Comparison of ENCODE assay signal across 1 cellular context in genomic region chr1:167926486-167926997, GRCh38.
TF ChIP-seq lines count a peak whose summit lies in the region.

No MANE protein-coding gene starts in this region.

TF ChIP-seq in K562, 482 proteins besides CTCF, POLR2A, EP300 and RAD21 (continued from another document and continues in another):
- TF ChIP-seq CUX1 (CRISPR knock-in tag; IDR thresholded peaks at IDR 0.05) (no peak), COPS2 (conservative IDR thresholded peaks at IDR 0.05) (no peak), NR2F6 (CRISPR knock-in tag; IDR thresholded peaks at IDR 0.05) (no peak), MCM2 (IDR thresholded peaks at IDR 0.05; ENCODE audit: low read depth) (no peak), PTRF (tag; IDR thresholded peaks at IDR 0.05) (no peak), BDP1 (IDR thresholded peaks at IDR 0.05; ENCODE audit: insufficient read depth, insufficient read length) (no peak), FOXP4 (CRISPR knock-in tag; IDR thresholded peaks at IDR 0.05; ENCODE audit: borderline replicate concordance) (no peak), KLF16 (IDR thresholded peaks at IDR 0.05) (no peak), CTBP1 (IDR thresholded peaks at IDR 0.05; ENCODE audit: borderline replicate concordance) (peak; percentile 90), CTCFL (IDR thresholded peaks at IDR 0.05; ENCODE audit: borderline replicate concordance, insufficient read depth, low read depth, low read length, poor library complexity, severe bottlenecking) (no peak), SMAD3 (CRISPR knock-in tag; conservative IDR thresholded peaks at IDR 0.05) (peak; percentile 34; the same call in 1 of the 2 replicates), MTA2 (IDR thresholded peaks at IDR 0.05; ENCODE audit: low read depth) (peak; percentile 25; the same call in 1 of the 2 replicates), CREBBP (IDR thresholded peaks at IDR 0.05; ENCODE audit: low read depth, low read length) (no peak), BRD9 (IDR thresholded peaks at IDR 0.05; ENCODE audit: low read depth, partially characterized antibody) (peak; percentile 38), ZBTB12 (CRISPR knock-in tag; IDR thresholded peaks at IDR 0.05) (no peak), HDAC1 (IDR thresholded peaks at IDR 0.05) (peak; percentile 13 to 91; a peak in 2 of 4 replicates), CBFA2T3 (IDR thresholded peaks at IDR 0.05) (peak; percentile 42), KLF6 (CRISPR knock-in tag; IDR thresholded peaks at IDR 0.05; ENCODE audit: borderline replicate concordance) (no peak), TRIM24 (IDR thresholded peaks at IDR 0.05) (no peak), CEBPG (CRISPR knock-in tag; IDR thresholded peaks at IDR 0.05) (no peak), CEBPG (tag; conservative IDR thresholded peaks at IDR 0.05 in 1 of 2, IDR thresholded peaks at IDR 0.05 in 1 of 2) (peak in 1 of 2 experiments; percentile 25; a peak in 1 of 4 replicates), ZFP30 (CRISPR knock-in tag; IDR thresholded peaks at IDR 0.05; ENCODE audit: borderline replicate concordance) (no peak), DLX4 (CRISPR knock-in tag; IDR thresholded peaks at IDR 0.05) (no peak), SMC3 (conservative IDR thresholded peaks at IDR 0.05; ENCODE audit: insufficient read depth, low read depth, low read length) (peak; percentile 20; the same call in 1 of the 2 replicates), ELK3 (CRISPR knock-in tag; IDR thresholded peaks at IDR 0.05) (no peak), SRF (CRISPR knock-in tag; IDR thresholded peaks at IDR 0.05) (no peak), NR2C1 (IDR thresholded peaks at IDR 0.05) (no peak), NR2C1 (tag; IDR thresholded peaks at IDR 0.05) (no peak), SIRT6 (IDR thresholded peaks at IDR 0.05; ENCODE audit: low read depth, low read length) (no peak), ZNF121 (CRISPR knock-in tag; conservative IDR thresholded peaks at IDR 0.05) (no peak), ZNF780A (CRISPR knock-in tag; IDR thresholded peaks at IDR 0.05) (no peak), NELFE (IDR thresholded peaks at IDR 0.05; ENCODE audit: insufficient read depth, insufficient read length) (no peak), MTA1 (IDR thresholded peaks at IDR 0.05; ENCODE audit: borderline replicate concordance) (peak; percentile 54; the same call in 1 of the 2 replicates), MAFG (tag; conservative IDR thresholded peaks at IDR 0.05) (peak; percentile 74), FOXA3 (CRISPR knock-in tag; conservative IDR thresholded peaks at IDR 0.05 in 1 of 2, IDR thresholded peaks at IDR 0.05 in 1 of 2) (peak in 1 of 2 experiments; percentile 85; a peak in 2 of 4 replicates), AFF1 (IDR thresholded peaks at IDR 0.05; ENCODE audit: low read depth in 1 of 2, partially characterized antibody in 2 of 2) (no peak), GATAD2B (IDR thresholded peaks at IDR 0.05; ENCODE audit: borderline replicate concordance) (peak; percentile 46; the same call in 1 of the 2 replicates), SREBF1 (IDR thresholded peaks at IDR 0.05; ENCODE audit: borderline replicate concordance, low read depth, low read length) (no peak), FOXP1 (CRISPR knock-in tag; IDR thresholded peaks at IDR 0.05) (no peak), BCOR (IDR thresholded peaks at IDR 0.05) (no peak), GATAD2A (IDR thresholded peaks at IDR 0.05) (peak; percentile 95), ZNF174 (CRISPR knock-in tag; IDR thresholded peaks at IDR 0.05) (no peak), CBX5 (IDR thresholded peaks at IDR 0.05; ENCODE audit: borderline replicate concordance, low read depth) (no peak), CSDE1 (IDR thresholded peaks at IDR 0.05) (no peak), THAP7 (CRISPR knock-in tag; IDR thresholded peaks at IDR 0.05) (no peak), HNRNPUL1 (IDR thresholded peaks at IDR 0.05; ENCODE audit: low read length) (no peak), TCF3 (CRISPR knock-in tag; IDR thresholded peaks at IDR 0.05) (no peak; the same call in 1 of the 2 replicates), TAL1 (IDR thresholded peaks at IDR 0.05) (no peak), ZNF695 (CRISPR knock-in tag; IDR thresholded peaks at IDR 0.05) (no peak), PHF8 (IDR thresholded peaks at IDR 0.05; ENCODE audit: borderline replicate concordance, low read length) (no peak), SMAD4 (CRISPR knock-in tag; conservative IDR thresholded peaks at IDR 0.05) (peak; percentile 57), ATF3 (IDR thresholded peaks at IDR 0.05) (no peak), ATF3 (CRISPR knock-in tag; conservative IDR thresholded peaks at IDR 0.05) (no peak), ZNF197 (CRISPR knock-in tag; IDR thresholded peaks at IDR 0.05; ENCODE audit: low read depth) (no peak), SAP30 (IDR thresholded peaks at IDR 0.05; ENCODE audit: borderline replicate concordance, insufficient read depth, low read depth, low read length, poor library complexity, severe bottlenecking) (no peak)
